In genomic region chr10:125061557-125062243, GRCh38 we compare ENCODE assay signal across 10 cellular contexts.
DNase-seq lines count a peak whose midpoint lies in the region; ATAC-seq, FAIRE-seq and TF ChIP-seq lines count a peak whose summit lies in the region.
"Had no signal": no experiment of that assay in that cellular context is flagged by ENCODE, and none has a peak within 500 bp of the region (broad histone marks: within the 10 kb centered on the region; RNA-seq: fewer than 3 reads in every experiment).

No MANE protein-coding gene starts in this region.

- TF ChIP-seq CTCF in A673 (conservative IDR thresholded peaks at IDR 0.05; ENCODE audit: low read depth, low read length) (no peak), astrocyte (IDR thresholded peaks at IDR 0.05; ENCODE audit: insufficient read depth, low read depth, low read length) (no peak)

- H3K36me3 Mint-ChIP-seq in astrocyte (ENCODE audit: low read depth, unreplicated experiment) = peaks cover 20% of the 10 kb centered on the region
- no peaks in the 10 kb centered on the region for H3K36me3 Mint-ChIP-seq in activated CD4-positive, alpha-beta T cell treated with anti-CD3 and anti-CD28 coated beads, Interleukin-2, amount 10 ng/mL, durations not matched to agents 7 days and 5 days (ENCODE audit: low read depth)
- H3K36me3 Mint-ChIP-seq: activated naive CD8-positive, alpha-beta T cell treated with anti-CD3 and anti-CD28 coated beads, Interleukin-2, amount 10 ng/mL, durations not matched to agents 7 days and 5 days had no signal

- POLR2A ChIA-PET in A673 (lab: Charles Lee; ENCODE audit: low non-redundant PET) = no interaction called here
- POLR2A ChIA-PET in activated CD4-positive, alpha-beta T cell treated with anti-CD3 and anti-CD28 coated beads, Interleukin-2, amount 10 ng/mL, durations not matched to agents 7 days and 5 days (lab: Charles Lee) = no interaction called here

- no TSS peak for BruUV-seq in A673 (replicated peaks; lab: Mats Ljungman, UMichigan)

- DNase-seq in A673 (ENCODE audit: low spot score) (no peak), astrocyte (ENCODE audit: low read depth) (no peak), hepatic stellate cell (ENCODE audit: low spot score) (no peak), NCI-H187 treated with DMSO at 0.1 percent for 48 hours (lab: John Stamatoyannopoulos, UW) (no peak), ecto neural progenitor cell (ENCODE audit: low spot score) (no peak)
- no peak for DNase-seq in activated CD4-positive, alpha-beta T cell treated with anti-CD3 and anti-CD28 coated beads, Interleukin-2, amount 10 ng/mL, durations not matched to agents 7 days and 5 days

- no peak overlapping the region for H3K4me3 ChIP-seq in A673 (ENCODE audit: low read depth, low read length, poor library complexity, severe bottlenecking)
- H3K4me3 ChIP-seq in astrocyte (ENCODE audit: insufficient read depth, low read depth, low read length) = no peak overlapping the region
- H3K4me3 ChIP-seq in muscle layer of duodenum (ENCODE audit: low read depth in 1 of 2, low read length in 2 of 2) = no peak overlapping the region
- H3K4me3 ChIP-seq: PC-9 had no signal

- H3K27ac Mint-ChIP-seq in astrocyte (ENCODE audit: unreplicated experiment) = peak overlapping the region; percentile 80
- no peak overlapping the region for H3K27ac Mint-ChIP-seq in activated CD4-positive, alpha-beta T cell treated with anti-CD3 and anti-CD28 coated beads, Interleukin-2, amount 10 ng/mL, durations not matched to agents 7 days and 5 days
- H3K27ac Mint-ChIP-seq: activated naive CD8-positive, alpha-beta T cell treated with anti-CD3 and anti-CD28 coated beads, Interleukin-2, amount 10 ng/mL, durations not matched to agents 7 days and 5 days had no signal

- no peak for FAIRE-seq in astrocyte (lab: Jason Lieb, UNC)

- intact Hi-C loops in A673 (cut with micrococcal nuclease; ENCODE audit: unreplicated experiment) = loop anchor here (5.0 kb wide), 1 partner anchor 69 kb away; no protein-coding TSS in a partner anchor

- peak overlapping the region; percentile 48 for H3K27ac ChIP-seq in A673 (ENCODE audit: low read depth, low read length, poor library complexity, severe bottlenecking)
- peak overlapping the region; percentile 84 for H3K27ac ChIP-seq in astrocyte (ENCODE audit: low read depth, low read length)
- peak overlapping the region; percentile 0 for H3K27ac ChIP-seq in muscle layer of duodenum (ENCODE audit: low read length)
- H3K27ac ChIP-seq: PC-9 had no signal

- peaks cover 73% of the 10 kb centered on the region for H3K79me2 ChIP-seq in astrocyte (ENCODE audit: insufficient read depth, low read length)

- H2AFZ ChIP-seq in astrocyte (ENCODE audit: low read depth, low read length) = no peak overlapping the region
- H2AFZ ChIP-seq: PC-9 had no signal

- peak; percentile 48 for ATAC-seq in HG02870 (IDR thresholded peaks at IDR 0.05; ENCODE audit: unreplicated experiment)

- peak overlapping the region; percentile 81 for H3K4me2 ChIP-seq in astrocyte (ENCODE audit: low read length)
- H3K4me2 ChIP-seq: PC-9 had no signal

- peaks cover 85% of the 10 kb centered on the region for H4K20me1 ChIP-seq in astrocyte (ENCODE audit: insufficient read depth, low read length)

- no peaks in the 10 kb centered on the region for H3K27me3 ChIP-seq in A673 (replicated peaks; ENCODE audit: insufficient read depth, low read depth, low read length, poor library complexity)
- no peaks in the 10 kb centered on the region for H3K27me3 ChIP-seq in astrocyte (ENCODE audit: insufficient read depth, low read length)
- H3K27me3 ChIP-seq in muscle layer of duodenum (ENCODE audit: low read depth, low read length) = no peaks in the 10 kb centered on the region

- CTCF ChIA-PET in A673 (lab: Charles Lee) = interaction anchor here (0.5 to 2.9 kb wide), 6 partner anchors 10 to 69 kb away, joined by 3 to 15 read pairs (median 5); no protein-coding TSS in a partner anchor
- CTCF ChIA-PET in activated CD4-positive, alpha-beta T cell treated with anti-CD3 and anti-CD28 coated beads, Interleukin-2, amount 10 ng/mL, durations not matched to agents 7 days and 5 days (lab: Charles Lee) = interaction anchor here (1.8 kb wide), 1 partner anchor 14 kb away, joined by 5 read pairs; no protein-coding TSS in a partner anchor

- peak overlapping the region; percentile 77 for H3K9ac ChIP-seq in astrocyte (ENCODE audit: low read length)

- H3K4me1 Mint-ChIP-seq in astrocyte (ENCODE audit: low read depth, unreplicated experiment) = peaks cover 65% of the 10 kb centered on the region
- H3K4me1 Mint-ChIP-seq in activated CD4-positive, alpha-beta T cell treated with anti-CD3 and anti-CD28 coated beads, Interleukin-2, amount 10 ng/mL, durations not matched to agents 7 days and 5 days = peaks cover 17% of the 10 kb centered on the region

- H3K36me3 ChIP-seq in A673 (ENCODE audit: insufficient read depth, low read length, poor library complexity, severe bottlenecking) (peaks cover 9% of the 10 kb centered on the region), astrocyte (ENCODE audit: insufficient read depth, low read length) (no peaks in the 10 kb centered on the region), muscle layer of duodenum (ENCODE audit: control insufficient read depth in 1 of 2, insufficient read depth in 2 of 2, low read length in 2 of 2) (no peaks in the 10 kb centered on the region)

- H3K9me3 Mint-ChIP-seq in astrocyte (ENCODE audit: unreplicated experiment) = no peaks in the 10 kb centered on the region
- no peaks in the 10 kb centered on the region for H3K9me3 Mint-ChIP-seq in activated CD4-positive, alpha-beta T cell treated with anti-CD3 and anti-CD28 coated beads, Interleukin-2, amount 10 ng/mL, durations not matched to agents 7 days and 5 days
- H3K9me3 Mint-ChIP-seq: activated naive CD8-positive, alpha-beta T cell treated with anti-CD3 and anti-CD28 coated beads, Interleukin-2, amount 10 ng/mL, durations not matched to agents 7 days and 5 days had no signal

- no peak overlapping the region for H3K4me3 Mint-ChIP-seq in astrocyte (ENCODE audit: unreplicated experiment)
- H3K4me3 Mint-ChIP-seq in activated CD4-positive, alpha-beta T cell treated with anti-CD3 and anti-CD28 coated beads, Interleukin-2, amount 10 ng/mL, durations not matched to agents 7 days and 5 days = no peak overlapping the region
- H3K4me3 Mint-ChIP-seq: activated naive CD8-positive, alpha-beta T cell treated with anti-CD3 and anti-CD28 coated beads, Interleukin-2, amount 10 ng/mL, durations not matched to agents 7 days and 5 days had no signal

- H3K4me1 ChIP-seq in A673 (ENCODE audit: insufficient read depth, low read length, poor library complexity, severe bottlenecking) = peaks cover 61% of the 10 kb centered on the region
- peaks cover 64% of the 10 kb centered on the region for H3K4me1 ChIP-seq in astrocyte (ENCODE audit: insufficient read depth, low read length)
- H3K4me1 ChIP-seq in muscle layer of duodenum (ENCODE audit: control insufficient read depth in 1 of 2, insufficient read depth in 2 of 2, low read length in 2 of 2) = peaks cover 46 to 94% of the 10 kb centered on the region in 2 donors

- H3K9me3 ChIP-seq in A673 (ENCODE audit: low read depth, low read length, poor library complexity, severe bottlenecking) (no peaks in the 10 kb centered on the region), astrocyte (ENCODE audit: insufficient read depth, low read depth, low read length) (no peaks in the 10 kb centered on the region), muscle layer of duodenum (ENCODE audit: control insufficient read depth in 1 of 2, low read length in 2 of 2) (no peaks in the 10 kb centered on the region)

- H3K27me3 Mint-ChIP-seq in astrocyte (ENCODE audit: low read depth, unreplicated experiment) = no peaks in the 10 kb centered on the region
- H3K27me3 Mint-ChIP-seq in activated CD4-positive, alpha-beta T cell treated with anti-CD3 and anti-CD28 coated beads, Interleukin-2, amount 10 ng/mL, durations not matched to agents 7 days and 5 days = peaks cover 18% of the 10 kb centered on the region

Comparison
In these comparisons a context has a peak if more than half of its experiments do, and no peak if none do; other contexts are left out.
1. H3K27ac ChIP-seq: peak in every context shown above with its lines; median percentile 84 in astrocyte; 48 in A673; 0 in muscle layer of duodenum.